Comparison of ENCODE assay signal across 1 cellular context in the genomic region with DNA sequence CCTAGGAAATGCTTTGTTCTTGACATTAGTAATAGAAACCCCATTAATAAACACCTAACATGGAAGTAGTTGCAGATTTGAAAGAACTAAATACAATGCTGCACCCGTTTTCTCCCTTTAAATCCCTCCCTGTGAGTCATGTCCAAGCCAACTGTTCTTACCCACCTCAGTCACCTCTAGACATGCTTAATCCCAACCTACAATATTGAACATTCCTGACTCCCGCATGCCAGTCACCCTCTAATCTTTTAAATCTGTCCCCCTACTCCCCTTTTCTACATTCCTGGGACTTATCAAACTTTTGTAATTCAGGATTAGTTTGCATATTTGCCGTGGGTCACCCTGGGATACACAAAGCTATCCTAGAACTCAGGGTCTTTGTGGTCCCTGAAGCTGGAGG.
TF ChIP-seq lines count a peak whose summit lies in the region.

No MANE protein-coding gene starts in this region.

TF ChIP-seq in SK-N-SH treated with all-trans-retinoic acid at 6 μM for 48 hours, 23 proteins besides CTCF, POLR2A, EP300 and RAD21 (continued from another document):
- TF ChIP-seq, protein P1, sequence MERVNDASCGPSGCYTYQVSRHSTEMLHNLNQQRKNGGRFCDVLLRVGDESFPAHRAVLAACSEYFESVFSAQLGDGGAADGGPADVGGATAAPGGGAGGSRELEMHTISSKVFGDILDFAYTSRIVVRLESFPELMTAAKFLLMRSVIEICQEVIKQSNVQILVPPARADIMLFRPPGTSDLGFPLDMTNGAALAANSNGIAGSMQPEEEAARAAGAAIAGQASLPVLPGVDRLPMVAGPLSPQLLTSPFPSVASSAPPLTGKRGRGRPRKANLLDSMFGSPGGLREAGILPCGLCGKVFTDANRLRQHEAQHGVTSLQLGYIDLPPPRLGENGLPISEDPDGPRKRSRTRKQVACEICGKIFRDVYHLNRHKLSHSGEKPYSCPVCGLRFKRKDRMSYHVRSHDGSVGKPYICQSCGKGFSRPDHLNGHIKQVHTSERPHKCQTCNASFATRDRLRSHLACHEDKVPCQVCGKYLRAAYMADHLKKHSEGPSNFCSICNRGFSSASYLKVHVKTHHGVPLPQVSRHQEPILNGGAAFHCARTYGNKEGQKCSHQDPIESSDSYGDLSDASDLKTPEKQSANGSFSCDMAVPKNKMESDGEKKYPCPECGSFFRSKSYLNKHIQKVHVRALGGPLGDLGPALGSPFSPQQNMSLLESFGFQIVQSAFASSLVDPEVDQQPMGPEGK (CRISPR knock-in tag; IDR thresholded peaks at IDR 0.05; ENCODE audit: borderline replicate concordance): no peak
- TF ChIP-seq CSRNP3 (CRISPR knock-in tag; IDR thresholded peaks at IDR 0.05) (no peak), ZNF8 (CRISPR knock-in tag; IDR thresholded peaks at IDR 0.05) (no peak), CREB5 (CRISPR knock-in tag; IDR thresholded peaks at IDR 0.05; ENCODE audit: low read depth) (no peak)
